ENCODE assay signal across 11 cellular contexts in the genomic region with DNA sequence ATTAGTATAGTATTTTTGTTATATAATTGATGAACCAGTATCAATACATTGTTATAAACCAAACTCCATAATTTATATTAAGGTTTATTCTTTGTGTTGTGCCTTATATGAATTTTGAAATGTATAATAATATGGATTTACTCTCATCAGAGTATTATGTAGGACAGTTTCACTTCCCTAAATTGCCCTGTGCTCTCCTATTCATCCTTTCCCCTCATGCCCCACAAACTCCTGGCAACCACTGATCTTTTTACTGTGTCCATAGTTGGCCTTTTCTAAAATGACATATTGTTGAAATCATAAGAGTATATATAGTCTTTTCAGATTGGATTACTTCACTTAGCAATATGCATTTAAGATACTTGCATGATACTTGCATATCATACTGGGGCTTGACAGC.
"Had no signal": no experiment of that assay in that cellular context is flagged by ENCODE, and none has a peak within 500 bp of the region (broad histone marks: within the 10 kb centered on the region; RNA-seq: fewer than 3 reads in every experiment).

No MANE protein-coding gene starts in this region.

- FAIRE-seq: colon, TTC549 had no signal

- DNase-seq: activated CD4-positive, alpha-beta T cell treated with anti-CD3 and anti-CD28 coated beads, Interleukin-2, amount 50 U/mL, for 1 hour; activated CD4-positive, CD25-positive, alpha-beta regulatory T cell; activated naive CD4-positive, alpha-beta T cell treated with anti-CD3 and anti-CD28 coated beads, Interleukin-2, amount 50 U/mL, for 16 hours; adrenal gland; naive thymus-derived CD4-positive, alpha-beta T cell; retina; stimulated activated CD4-positive, alpha-beta T cell treated with anti-CD3 and anti-CD28 coated beads, Interleukin-15, amount 100 ng/mL, for 24 hours; stimulated activated CD4-positive, alpha-beta T cell treated with anti-CD3 and anti-CD28 coated beads, Interleukin-4, amount 100 ng/mL, for 24 hours; tibial artery had no signal

- ATAC-seq: naive thymus-derived CD4-positive, alpha-beta T cell had no signal
